9 cellular contexts compared by ENCODE assay signal in genomic region chr3:78244136-78244535, GRCh38.
"Had no signal": no experiment of that assay in that cellular context is flagged by ENCODE, and none has a peak within 500 bp of the region (broad histone marks: within the 10 kb centered on the region; RNA-seq: fewer than 3 reads in every experiment).

No MANE protein-coding gene starts in this region.

- DNase-seq: GM23248, GOT3, H7, HFFc6, KBM-7 had no signal

- H3K4me3 ChIP-seq: GM23248, HAP-1 had no signal

- ATAC-seq: HCT116, HepG2 had no signal

- H3K9me3 ChIP-seq: HAP-1 had no signal

- H3K27ac ChIP-seq: GM23248, HL-60 had no signal

- H3K36me3 ChIP-seq: HAP-1 had no signal
